9 cellular contexts compared by ENCODE assay signal in the genomic region with DNA sequence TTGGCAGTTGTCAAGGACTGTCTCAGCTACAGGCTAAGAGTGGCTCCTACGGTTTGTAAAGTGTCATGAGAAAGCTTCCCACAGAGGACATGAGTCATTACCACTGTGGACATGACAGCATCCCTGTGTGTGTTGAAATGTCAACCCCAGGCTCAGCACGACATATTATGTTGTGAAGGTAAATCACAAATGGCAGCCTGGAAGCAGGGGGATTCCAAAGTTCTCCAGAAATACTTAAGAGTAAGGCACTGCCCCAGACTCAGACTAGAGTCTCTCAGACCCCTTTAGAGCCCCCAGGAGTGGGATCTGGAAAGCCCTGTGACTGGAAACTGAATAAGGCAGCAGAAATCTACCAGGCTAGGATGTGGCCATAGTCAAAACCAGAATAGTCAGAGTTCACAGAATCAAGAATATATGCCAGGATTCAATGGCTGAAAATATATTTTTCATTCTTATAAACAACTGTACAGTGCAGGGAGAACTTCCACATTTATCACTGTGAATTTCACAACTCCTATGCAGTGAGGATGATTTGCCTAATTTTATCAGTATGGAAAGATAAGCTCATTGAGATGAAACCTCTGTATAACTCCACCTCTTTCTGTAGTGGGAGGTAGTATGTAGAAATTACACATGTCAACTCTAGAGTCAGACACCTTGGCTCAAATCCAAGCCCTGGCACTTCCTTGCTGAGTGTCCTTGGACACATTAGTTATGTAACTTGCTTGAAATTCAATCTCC.
DNase-seq lines count a peak whose midpoint lies in the region; TF ChIP-seq lines count a peak whose summit lies in the region.
"Had no signal": no experiment of that assay in that cellular context is flagged by ENCODE, and none has a peak within 500 bp of the region (broad histone marks: within the 10 kb centered on the region; RNA-seq: fewer than 3 reads in every experiment).

No MANE protein-coding gene starts in this region.

- H3K4me3 Mint-ChIP-seq in activated naive CD4-positive, alpha-beta T cell treated with anti-CD3 and anti-CD28 coated beads, Interleukin-2, amount 10 ng/mL, durations not matched to agents 7 days and 5 days: no peak overlapping the region
- H3K4me3 Mint-ChIP-seq in chondrocyte (ENCODE audit: unreplicated experiment): no peak overlapping the region
- peak overlapping the region; percentile 38 for H3K4me3 Mint-ChIP-seq in stimulated activated naive CD8-positive, alpha-beta T cell treated with anti-CD3 and anti-CD28 coated beads, Interleukin-15, Interleukin-2, amounts not matched to agents 100 ng/mL and 50 ng/mL, for 24 hours
- H3K4me3 Mint-ChIP-seq: WTC11 had no signal

- no peaks in the 10 kb centered on the region for H3K27me3 Mint-ChIP-seq in activated naive CD4-positive, alpha-beta T cell treated with anti-CD3 and anti-CD28 coated beads, Interleukin-2, amount 10 ng/mL, durations not matched to agents 7 days and 5 days
- H3K27me3 Mint-ChIP-seq in chondrocyte (ENCODE audit: low read depth): no peaks in the 10 kb centered on the region
- no peaks in the 10 kb centered on the region for H3K27me3 Mint-ChIP-seq in stimulated activated naive CD8-positive, alpha-beta T cell treated with anti-CD3 and anti-CD28 coated beads, Interleukin-15, Interleukin-2, amounts not matched to agents 100 ng/mL and 50 ng/mL, for 24 hours

- no peak for TF ChIP-seq CTCF in chondrocyte (IDR thresholded peaks at IDR 0.05)

- no peaks in the 10 kb centered on the region for H3K9me3 Mint-ChIP-seq in activated naive CD4-positive, alpha-beta T cell treated with anti-CD3 and anti-CD28 coated beads, Interleukin-2, amount 10 ng/mL, durations not matched to agents 7 days and 5 days
- H3K9me3 Mint-ChIP-seq in chondrocyte (ENCODE audit: low read depth): peaks cover 5% of the 10 kb centered on the region
- no peaks in the 10 kb centered on the region for H3K9me3 Mint-ChIP-seq in stimulated activated naive CD8-positive, alpha-beta T cell treated with anti-CD3 and anti-CD28 coated beads, Interleukin-15, Interleukin-2, amounts not matched to agents 100 ng/mL and 50 ng/mL, for 24 hours

- H3K4me1 Mint-ChIP-seq in activated naive CD4-positive, alpha-beta T cell treated with anti-CD3 and anti-CD28 coated beads, Interleukin-2, amount 10 ng/mL, durations not matched to agents 7 days and 5 days: no peaks in the 10 kb centered on the region
- peaks cover 25% of the 10 kb centered on the region for H3K4me1 Mint-ChIP-seq in chondrocyte (ENCODE audit: low read depth)
- peaks cover 23% of the 10 kb centered on the region for H3K4me1 Mint-ChIP-seq in stimulated activated naive CD8-positive, alpha-beta T cell treated with anti-CD3 and anti-CD28 coated beads, Interleukin-15, Interleukin-2, amounts not matched to agents 100 ng/mL and 50 ng/mL, for 24 hours (ENCODE audit: low read depth)
- H3K4me1 Mint-ChIP-seq: WTC11 had no signal

- CTCF ChIA-PET in activated naive CD4-positive, alpha-beta T cell treated with anti-CD3 and anti-CD28 coated beads, Interleukin-2, amount 10 ng/mL, durations not matched to agents 7 days and 5 days (lab: Charles Lee): interaction anchor here (0.6 to 1.6 kb wide), 7 partner anchors 52 to 293 kb away, joined by 3 to 8 read pairs (median 4); no protein-coding TSS in a partner anchor
- CTCF ChIA-PET in HEK293T (lab: Yijun Ruan, JAX): no interaction called here

- H3K27ac Mint-ChIP-seq in activated naive CD4-positive, alpha-beta T cell treated with anti-CD3 and anti-CD28 coated beads, Interleukin-2, amount 10 ng/mL, durations not matched to agents 7 days and 5 days: no peak overlapping the region
- H3K27ac Mint-ChIP-seq in chondrocyte (ENCODE audit: unreplicated experiment): peak overlapping the region; percentile 24
- peak overlapping the region; percentile 89 for H3K27ac Mint-ChIP-seq in stimulated activated naive CD8-positive, alpha-beta T cell treated with anti-CD3 and anti-CD28 coated beads, Interleukin-15, Interleukin-2, amounts not matched to agents 100 ng/mL and 50 ng/mL, for 24 hours
- H3K27ac Mint-ChIP-seq: WTC11 had no signal

- H3K36me3 Mint-ChIP-seq in activated naive CD4-positive, alpha-beta T cell treated with anti-CD3 and anti-CD28 coated beads, Interleukin-2, amount 10 ng/mL, durations not matched to agents 7 days and 5 days: no peaks in the 10 kb centered on the region
- no peaks in the 10 kb centered on the region for H3K36me3 Mint-ChIP-seq in chondrocyte (ENCODE audit: low read depth)
- H3K36me3 Mint-ChIP-seq in stimulated activated naive CD8-positive, alpha-beta T cell treated with anti-CD3 and anti-CD28 coated beads, Interleukin-15, Interleukin-2, amounts not matched to agents 100 ng/mL and 50 ng/mL, for 24 hours (ENCODE audit: low read depth): no peaks in the 10 kb centered on the region
- H3K36me3 Mint-ChIP-seq: WTC11 had no signal

- POLR2A ChIA-PET in HEK293T (lab: Yijun Ruan, JAX): no interaction called here

- peak; percentile 7 for DNase-seq in activated naive CD4-positive, alpha-beta T cell treated with Interleukin-2 at 50 U/mL for 16 hours
- DNase-seq in activated naive CD4-positive, alpha-beta T cell treated with anti-CD3 and anti-CD28 coated beads, Interleukin-2, amount 10 ng/mL, durations not matched to agents 7 days and 5 days: no peak
- DNase-seq in NOMO-1 treated with dmso at 0.1 percent for 144 hours (lab: John Stamatoyannopoulos, UW; ENCODE audit: unreplicated experiment) (peak; percentile 45), chondrocyte (ENCODE audit: low spot score) (no peak), HEK293T (ENCODE audit: extremely low spot score) (no peak), SHP77 treated with DMSO at 0.1 percent for 48 hours (lab: John Stamatoyannopoulos, UW) (no peak)
- DNase-seq in effector CD8-positive, alpha-beta T cell (lab: John Stamatoyannopoulos, UW): no peak

TF ChIP-seq in HEK293T, 16 proteins besides CTCF, POLR2A, EP300 and RAD21:
- TF ChIP-seq HDGF (IDR thresholded peaks at IDR 0.05; ENCODE audit: borderline replicate concordance) (no peak), ARNT (IDR thresholded peaks at IDR 0.05) (no peak), SUZ12 (IDR thresholded peaks at IDR 0.05) (no peak)

Comparison
In these comparisons a context has a peak if more than half of its experiments do, and no peak if none do; other contexts are left out.
1. DNase-seq: peak in activated naive CD4-positive, alpha-beta T cell treated with Interleukin-2 at 50 U/mL for 16 hours (single experiment) and NOMO-1 treated with dmso at 0.1 percent for 144 hours (single experiment); none in activated naive CD4-positive, alpha-beta T cell treated with anti-CD3 and anti-CD28 coated beads, Interleukin-2, amount 10 ng/mL, durations not matched to agents 7 days and 5 days (single experiment), chondrocyte (single experiment), HEK293T (single experiment), SHP77 treated with DMSO at 0.1 percent for 48 hours (single experiment) and effector CD8-positive, alpha-beta T cell (single experiment).